8 cellular contexts compared by ENCODE assay signal in genomic region chr14:72904840-72905561, GRCh38. TPM values are rescaled to one million over a fixed set of nuclear protein-coding genes. Genes with fewer than 3 reads are reported as not detected.
DNase-seq lines count a peak whose midpoint lies in the region; ATAC-seq and TF ChIP-seq lines count a peak whose summit lies in the region.

No MANE protein-coding gene starts in this region.

- H3K9me3 ChIP-seq in psoas muscle = no peaks in the 10 kb centered on the region

- H3K4me3 Mint-ChIP-seq in activated naive CD8-positive, alpha-beta T cell treated with anti-CD3 and anti-CD28 coated beads for 36 hours = no peak overlapping the region

- no peaks in the 10 kb centered on the region for H3K36me3 Mint-ChIP-seq in activated naive CD8-positive, alpha-beta T cell treated with anti-CD3 and anti-CD28 coated beads for 36 hours

- no peaks in the 10 kb centered on the region for H3K9me3 Mint-ChIP-seq in activated naive CD8-positive, alpha-beta T cell treated with anti-CD3 and anti-CD28 coated beads for 36 hours

- H3K27me3 Mint-ChIP-seq in activated naive CD8-positive, alpha-beta T cell treated with anti-CD3 and anti-CD28 coated beads for 36 hours = peaks cover 10% of the 10 kb centered on the region

- H3K4me1 ChIP-seq in psoas muscle = peaks cover 41% of the 10 kb centered on the region

- no peaks in the 10 kb centered on the region for H3K27me3 ChIP-seq in psoas muscle (ENCODE audit: insufficient read depth in 3 of 3, low read length in 2 of 3)

- DNase-seq in EH (ENCODE audit: low read depth) (peak; percentile 81), LoVo (ENCODE audit: low spot score) (peak; percentile 73), SKM-1 (lab: John Stamatoyannopoulos, UW; ENCODE audit: unreplicated experiment) (peak; percentile 29), Right ventricle myocardium superior (peak; percentile 66), psoas muscle (peak; percentile 54 to 73)
- peak; percentile 42 for DNase-seq in activated naive CD8-positive, alpha-beta T cell treated with anti-CD3 and anti-CD28 coated beads for 36 hours

- 23 to 25% (median 25%) methylated on average over 5 of the region's 5 CpGs for WGBS in psoas muscle, 3 donors

- peak; percentile 76 for ATAC-seq in Right ventricle myocardium superior (ENCODE audit: poor library complexity)
- ATAC-seq in psoas muscle = peak; percentile 42 to 68 (median 48)
- ATAC-seq in GM19395 (IDR thresholded peaks at IDR 0.05; ENCODE audit: unreplicated experiment) = no peak
- no peak for ATAC-seq in GM21576 (IDR thresholded peaks at IDR 0.05; ENCODE audit: unreplicated experiment)

- peak overlapping the region; percentile 7 for H3K27ac ChIP-seq in psoas muscle

- no peak overlapping the region for H3K4me3 ChIP-seq in psoas muscle

- peak; percentile 93 for TF ChIP-seq CTCF in psoas muscle (IDR thresholded peaks at IDR 0.05)

- no peak overlapping the region for H3K27ac Mint-ChIP-seq in activated naive CD8-positive, alpha-beta T cell treated with anti-CD3 and anti-CD28 coated beads for 36 hours

- intact Hi-C loops in Right ventricle myocardium superior (cut with DNase I) (no loop called here), psoas muscle (cut with DNase I) (loop anchor here (1.0 to 5.0 kb wide), 4 partner anchors 93 to 389 kb away; no protein-coding TSS in a partner anchor)

- H3K36me3 ChIP-seq in psoas muscle (ENCODE audit: insufficient read depth in 1 of 2, low read depth in 1 of 2) = no peaks in the 10 kb centered on the region

- no peaks in the 10 kb centered on the region for H3K4me1 Mint-ChIP-seq in activated naive CD8-positive, alpha-beta T cell treated with anti-CD3 and anti-CD28 coated beads for 36 hours

RNA-seq across cellular contexts. Expression of gene DPF3, which starts 11.1 kb away (rescaled TPM):
- 1 to 10 TPM; 1.1 to 1.3 TPM for total RNA-seq in activated naive CD8-positive, alpha-beta T cell treated with anti-CD3 and anti-CD28 coated beads for 36 hours
- total RNA-seq in Right ventricle myocardium superior = 25.0 TPM
- total RNA-seq in psoas muscle = 10 to 100 TPM; 19.4 to 25.3 (median 23.1) TPM
- 10 to 100 TPM in 2 of 3 donors, 1 to 10 TPM in 1; 2.3 to 14.9 (median 10.2) TPM for polyA plus RNA-seq in psoas muscle

RNA-seq across cellular contexts. Expression of gene DCAF4, which starts 21.3 kb away (rescaled TPM):
- 10 to 100 TPM; 25.5 to 31.8 TPM for total RNA-seq in activated naive CD8-positive, alpha-beta T cell treated with anti-CD3 and anti-CD28 coated beads for 36 hours
- 5.5 TPM for total RNA-seq in Right ventricle myocardium superior
- total RNA-seq in psoas muscle = 10 to 100 TPM; 14.3 to 26.0 (median 18.3) TPM
- 10 to 100 TPM; 11.1 to 21.4 (median 14.2) TPM for polyA plus RNA-seq in psoas muscle

Comparison
In these comparisons a context has a peak if more than half of its experiments do, and no peak if none do; other contexts are left out.
1. DNase-seq: peak in every context shown above with its lines; median percentile 81 in EH; 73 in LoVo; 66 in Right ventricle myocardium superior; 64 in psoas muscle; 42 in activated naive CD8-positive, alpha-beta T cell treated with anti-CD3 and anti-CD28 coated beads for 36 hours; 29 in SKM-1.
2. ATAC-seq: peak in Right ventricle myocardium superior (single experiment) and psoas muscle (4 of 4); none in GM19395 (single experiment) and GM21576 (single experiment).
3. RNA of gene DPF3, which starts 11.1 kb away (total RNA-seq): 25.0 TPM in Right ventricle myocardium superior (single experiment) and 19.4 to 25.3 TPM in psoas muscle; 1.1 to 1.3 TPM in activated naive CD8-positive, alpha-beta T cell treated with anti-CD3 and anti-CD28 coated beads for 36 hours; every median in the first group is over 4 times any median in the second.